In genomic region chr3:44842376-44842775, GRCh38 we compare ENCODE assay signal across 17 cellular contexts. TPM values are rescaled to one million over a fixed set of nuclear protein-coding genes. Genes with fewer than 3 reads are reported as not detected.
DNase-seq lines count a peak whose midpoint lies in the region; ATAC-seq, FAIRE-seq and TF ChIP-seq lines count a peak whose summit lies in the region.
"Had no signal": no experiment of that assay in that cellular context is flagged by ENCODE, and none has a peak within 500 bp of the region (broad histone marks: within the 10 kb centered on the region; RNA-seq: fewer than 3 reads in every experiment).

No MANE protein-coding gene starts in this region.

- H3K27me3 Mint-ChIP-seq in mesothelial cell of epicardium (ENCODE audit: low read depth): no peaks in the 10 kb centered on the region
- H3K27me3 Mint-ChIP-seq: B cell had no signal

- peak; percentile 6 for FAIRE-seq in D721Med (lab: Jason Lieb, UNC)
- FAIRE-seq: GM12878, GM19239, H1 had no signal

- H3K9me3 Mint-ChIP-seq in mesothelial cell of epicardium: peaks cover under 1% of the 10 kb centered on the region
- H3K9me3 Mint-ChIP-seq: H9 had no signal

- DNase-seq in D721Med (ENCODE audit: insufficient read length, low spot score) (no peak), NCI-H226 (peak; percentile 42), cerebellum (ENCODE audit: low spot score) (peak; percentile 13), mesothelial cell of epicardium (ENCODE audit: low spot score in 2 of 2, unreplicated experiment in 2 of 2) (no peak), D341Med (ENCODE audit: low spot score) (no peak)
- DNase-seq: 8988T; Calu3; CD8-positive, alpha-beta T cell; DMS79 treated with DMSO at 0.1 percent for 48 hours; H9 had no signal

- peaks cover 37% of the 10 kb centered on the region for H3K4me1 Mint-ChIP-seq in mesothelial cell of epicardium
- H3K4me1 Mint-ChIP-seq: B cell, H9 had no signal

- ATAC-seq in GM18511 (IDR thresholded peaks at IDR 0.05; ENCODE audit: unreplicated experiment): no peak
- no peak for ATAC-seq in HG03442 (IDR thresholded peaks at IDR 0.05; ENCODE audit: unreplicated experiment)
- ATAC-seq: CD8-positive, alpha-beta T cell; GM12878 had no signal

- no peak overlapping the region for H3K4me3 Mint-ChIP-seq in mesothelial cell of epicardium
- H3K4me3 Mint-ChIP-seq: B cell; CD8-positive, alpha-beta T cell; H9 had no signal

- peaks cover 25% of the 10 kb centered on the region for H3K36me3 Mint-ChIP-seq in mesothelial cell of epicardium
- H3K36me3 Mint-ChIP-seq: CD8-positive, alpha-beta T cell had no signal

- H3K27ac Mint-ChIP-seq in mesothelial cell of epicardium: peak overlapping the region; percentile 63
- H3K27ac Mint-ChIP-seq: B cell; CD8-positive, alpha-beta T cell; H9 had no signal

- TF ChIP-seq CTCF in D721Med (IDR thresholded peaks at IDR 0.05; ENCODE audit: insufficient read depth, missing control alignments) (no peak), mesothelial cell of epicardium (IDR thresholded peaks at IDR 0.05; ENCODE audit: unreplicated experiment) (no peak)

RNA-seq across cellular contexts. Expression of gene TMEM42, which starts 19.3 kb away (rescaled TPM):
- total RNA-seq in cerebellum (4.9 TPM), mesothelial cell of epicardium (17.7 to 20.2 TPM (median 18.8 TPM) in 3 replicates)

RNA-seq across cellular contexts. Expression of gene TGM4, which starts 32.0 kb away (rescaled TPM):
- total RNA-seq in cerebellum (not detected), mesothelial cell of epicardium (0.09 TPM in 1 of 3 replicates, not detected in the others)
- total RNA-seq: B cell; CD8-positive, alpha-beta T cell; GM12878; H1; H9; HT1080 had no signal

Comparison
In these comparisons a context has a peak if more than half of its experiments do, and no peak if none do; other contexts are left out.
1. DNase-seq: peak in NCI-H226 (single experiment) and cerebellum (single experiment); none in D721Med (single experiment), mesothelial cell of epicardium (0 of 2) and D341Med (single experiment).